1 cellular context compared by ENCODE assay signal in the genomic region with DNA sequence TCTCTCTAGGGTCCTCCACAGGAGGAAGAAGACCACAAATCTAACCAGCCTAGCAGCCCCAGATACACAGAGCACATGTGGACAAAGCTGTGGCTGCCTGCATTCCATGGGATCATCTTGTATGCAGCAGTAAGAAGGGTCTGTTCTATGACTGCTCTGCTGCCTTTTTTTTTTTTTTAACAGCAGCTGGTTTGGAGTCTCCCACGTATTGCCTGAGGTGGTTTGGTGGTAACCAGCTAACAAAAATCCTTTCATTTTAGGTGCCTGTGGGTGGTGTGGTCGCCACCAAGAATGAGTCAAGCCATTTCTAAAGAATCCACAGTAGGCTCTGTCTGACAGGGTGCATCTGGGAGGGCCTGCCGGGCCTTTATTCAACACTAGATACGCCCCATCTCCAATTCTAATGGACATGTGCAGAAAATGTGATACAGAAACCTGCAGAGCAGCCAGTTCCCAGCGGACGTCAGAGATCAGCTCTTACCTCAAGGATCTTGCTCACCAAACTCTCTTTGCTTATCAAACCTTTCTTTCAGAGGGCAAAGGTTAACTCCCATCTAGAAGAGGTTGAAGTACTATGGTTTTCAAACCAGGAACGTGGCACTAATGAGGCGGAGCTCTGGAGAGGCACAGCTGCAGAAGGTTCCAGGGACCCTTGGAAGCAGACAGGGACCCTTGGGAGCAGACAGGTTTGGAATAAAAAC.
TF ChIP-seq lines count a peak whose summit lies in the region.

No MANE protein-coding gene starts in this region.

TF ChIP-seq in GM12878, 131 proteins besides CTCF, POLR2A, EP300 and RAD21 (continued from another document):
- TF ChIP-seq, protein P1, sequence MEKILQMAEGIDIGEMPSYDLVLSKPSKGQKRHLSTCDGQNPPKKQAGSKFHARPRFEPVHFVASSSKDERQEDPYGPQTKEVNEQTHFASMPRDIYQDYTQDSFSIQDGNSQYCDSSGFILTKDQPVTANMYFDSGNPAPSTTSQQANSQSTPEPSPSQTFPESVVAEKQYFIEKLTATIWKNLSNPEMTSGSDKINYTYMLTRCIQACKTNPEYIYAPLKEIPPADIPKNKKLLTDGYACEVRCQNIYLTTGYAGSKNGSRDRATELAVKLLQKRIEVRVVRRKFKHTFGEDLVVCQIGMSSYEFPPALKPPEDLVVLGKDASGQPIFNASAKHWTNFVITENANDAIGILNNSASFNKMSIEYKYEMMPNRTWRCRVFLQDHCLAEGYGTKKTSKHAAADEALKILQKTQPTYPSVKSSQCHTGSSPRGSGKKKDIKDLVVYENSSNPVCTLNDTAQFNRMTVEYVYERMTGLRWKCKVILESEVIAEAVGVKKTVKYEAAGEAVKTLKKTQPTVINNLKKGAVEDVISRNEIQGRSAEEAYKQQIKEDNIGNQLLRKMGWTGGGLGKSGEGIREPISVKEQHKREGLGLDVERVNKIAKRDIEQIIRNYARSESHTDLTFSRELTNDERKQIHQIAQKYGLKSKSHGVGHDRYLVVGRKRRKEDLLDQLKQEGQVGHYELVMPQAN (conservative IDR thresholded peaks at IDR 0.05), result no peak
- no peak for TF ChIP-seq CREM (IDR thresholded peaks at IDR 0.05; ENCODE audit: low read depth)
- no peak for TF ChIP-seq CREB1 (IDR thresholded peaks at IDR 0.05; ENCODE audit: low read depth)
- TF ChIP-seq BCL11A (IDR thresholded peaks at IDR 0.05; ENCODE audit: low read depth, low read length), result 0 out of 2 replicates have a peak, but pooled peaks have one; percentile 37
- TF ChIP-seq, protein P2, sequence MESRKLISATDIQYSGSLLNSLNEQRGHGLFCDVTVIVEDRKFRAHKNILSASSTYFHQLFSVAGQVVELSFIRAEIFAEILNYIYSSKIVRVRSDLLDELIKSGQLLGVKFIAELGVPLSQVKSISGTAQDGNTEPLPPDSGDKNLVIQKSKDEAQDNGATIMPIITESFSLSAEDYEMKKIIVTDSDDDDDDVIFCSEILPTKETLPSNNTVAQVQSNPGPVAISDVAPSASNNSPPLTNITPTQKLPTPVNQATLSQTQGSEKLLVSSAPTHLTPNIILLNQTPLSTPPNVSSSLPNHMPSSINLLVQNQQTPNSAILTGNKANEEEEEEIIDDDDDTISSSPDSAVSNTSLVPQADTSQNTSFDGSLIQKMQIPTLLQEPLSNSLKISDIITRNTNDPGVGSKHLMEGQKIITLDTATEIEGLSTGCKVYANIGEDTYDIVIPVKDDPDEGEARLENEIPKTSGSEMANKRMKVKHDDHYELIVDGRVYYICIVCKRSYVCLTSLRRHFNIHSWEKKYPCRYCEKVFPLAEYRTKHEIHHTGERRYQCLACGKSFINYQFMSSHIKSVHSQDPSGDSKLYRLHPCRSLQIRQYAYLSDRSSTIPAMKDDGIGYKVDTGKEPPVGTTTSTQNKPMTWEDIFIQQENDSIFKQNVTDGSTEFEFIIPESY (IDR thresholded peaks at IDR 0.05), result no peak
- TF ChIP-seq SMARCA5 (IDR thresholded peaks at IDR 0.05), result no peak
- no peak for TF ChIP-seq SREBF2 (IDR thresholded peaks at IDR 0.05; ENCODE audit: low read length)
- TF ChIP-seq, protein P3, sequence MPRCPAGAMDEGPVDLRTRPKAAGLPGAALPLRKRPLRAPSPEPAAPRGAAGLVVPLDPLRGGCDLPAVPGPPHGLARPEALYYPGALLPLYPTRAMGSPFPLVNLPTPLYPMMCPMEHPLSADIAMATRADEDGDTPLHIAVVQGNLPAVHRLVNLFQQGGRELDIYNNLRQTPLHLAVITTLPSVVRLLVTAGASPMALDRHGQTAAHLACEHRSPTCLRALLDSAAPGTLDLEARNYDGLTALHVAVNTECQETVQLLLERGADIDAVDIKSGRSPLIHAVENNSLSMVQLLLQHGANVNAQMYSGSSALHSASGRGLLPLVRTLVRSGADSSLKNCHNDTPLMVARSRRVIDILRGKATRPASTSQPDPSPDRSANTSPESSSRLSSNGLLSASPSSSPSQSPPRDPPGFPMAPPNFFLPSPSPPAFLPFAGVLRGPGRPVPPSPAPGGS (IDR thresholded peaks at IDR 0.05; ENCODE audit: borderline replicate concordance, insufficient read depth, low read depth, low read length, poor library complexity, severe bottlenecking), result no peak
- peak; percentile 37; the same call in 1 of the 2 replicates for TF ChIP-seq JUNB (IDR thresholded peaks at IDR 0.05)
TF ChIP-seq in GM12878: peak in this region for 4.
